ENCODE assay signal across 8 cellular contexts in the genomic region with DNA sequence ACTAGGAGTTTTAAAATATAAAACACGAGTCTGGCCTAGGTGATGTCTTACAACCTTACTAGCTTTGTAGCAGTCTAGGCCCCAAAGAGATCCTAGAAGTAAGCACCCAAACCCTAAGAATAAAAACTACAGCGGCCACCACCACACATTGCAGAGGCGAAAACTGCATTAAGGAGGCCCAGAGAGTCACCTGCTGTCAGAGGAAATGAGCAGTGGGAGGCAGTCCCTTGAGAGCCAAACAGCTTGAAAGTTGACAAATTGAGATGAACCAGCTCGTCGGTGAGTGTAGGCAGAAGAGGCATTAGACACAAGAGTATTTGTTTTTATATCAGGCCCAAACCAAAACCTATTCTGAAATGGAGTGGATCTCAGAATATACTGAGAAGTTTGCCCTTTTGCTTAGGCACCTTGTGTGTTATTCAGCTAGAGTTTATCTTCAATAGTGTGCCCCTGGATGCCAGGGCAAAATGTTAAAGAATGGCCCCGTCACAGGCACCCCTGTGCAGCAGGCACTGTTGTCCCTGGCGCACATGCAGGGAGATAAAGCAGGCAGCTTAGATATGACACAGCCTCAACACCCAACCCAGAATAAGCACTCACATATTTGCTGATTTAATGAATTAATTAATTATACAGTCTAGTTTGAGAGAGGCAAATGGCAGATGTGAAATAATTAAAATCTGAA. TPM values are rescaled to one million over a fixed set of nuclear protein-coding genes. Genes with fewer than 3 reads are reported as not detected.
DNase-seq lines count a peak whose midpoint lies in the region; ATAC-seq and TF ChIP-seq lines count a peak whose summit lies in the region.

No MANE protein-coding gene starts in this region.

- BruUV-seq in mammary epithelial cell (replicated peaks; lab: Mats Ljungman, UMichigan) (no TSS peak), PC-3 (replicated peaks; lab: Mats Ljungman, UMichigan) (no TSS peak)

- H3K4me3 ChIP-seq in mammary epithelial cell (replicated peaks in 1 of 3; ENCODE audit: insufficient read depth in 1 of 3, low read depth in 2 of 3, low read length in 3 of 3), result no peak overlapping the region
- no peak overlapping the region for H3K4me3 ChIP-seq in brain microvascular endothelial cell (ENCODE audit: low read depth, low read length)
- H3K4me3 ChIP-seq in PC-3 (ENCODE audit: low read length), result no peak overlapping the region

- H3K9me3 Mint-ChIP-seq in osteocyte (ENCODE audit: unreplicated experiment), result peaks cover 10% of the 10 kb centered on the region
- H3K9me3 Mint-ChIP-seq in activated naive CD4-positive, alpha-beta T cell treated with anti-CD3 and anti-CD28 coated beads, Interleukin-2, amount 50 U/mL, for 72 hours, result peaks cover 6 to 13% of the 10 kb centered on the region in 2 donors

- peak overlapping the region; percentile 48 for H3K27ac Mint-ChIP-seq in osteocyte (ENCODE audit: unreplicated experiment)
- H3K27ac Mint-ChIP-seq in activated naive CD4-positive, alpha-beta T cell treated with anti-CD3 and anti-CD28 coated beads, Interleukin-2, amount 50 U/mL, for 72 hours, result peak overlapping the region in 1 of 2 donors; percentile 83

- no peak for TF ChIP-seq CTCF in GM13976 (IDR thresholded peaks at IDR 0.05; ENCODE audit: borderline replicate concordance, control extremely low read depth, extremely low read depth, insufficient read depth, missing control alignments)
- no peak for TF ChIP-seq CTCF in mammary epithelial cell (conservative IDR thresholded peaks at IDR 0.05 in 1 of 2, IDR thresholded peaks at IDR 0.05 in 1 of 2; ENCODE audit: extremely low read depth in 1 of 2, insufficient read depth in 1 of 2, low read depth in 1 of 2, low read length in 2 of 2)
- no peak for TF ChIP-seq CTCF in osteocyte (IDR thresholded peaks at IDR 0.05)
- no peak for TF ChIP-seq CTCF in brain microvascular endothelial cell (IDR thresholded peaks at IDR 0.05; ENCODE audit: low read depth, low read length, missing control alignments)
- no peak for TF ChIP-seq CTCF in PC-3 (conservative IDR thresholded peaks at IDR 0.05; ENCODE audit: low read depth, low read length)

- H3K36me3 ChIP-seq in mammary epithelial cell (ENCODE audit: insufficient read depth, low read length), result no peaks in the 10 kb centered on the region
- no peaks in the 10 kb centered on the region for H3K36me3 ChIP-seq in brain microvascular endothelial cell (replicated peaks)
- peaks cover 16% of the 10 kb centered on the region; the same call in 1 of the 2 replicates for H3K36me3 ChIP-seq in PC-3 (ENCODE audit: low read depth, low read length)

- 88% methylated on average over 4 of the region's 7 CpGs for WGBS in mammary epithelial cell (ENCODE audit: low coverage, missing lambda C conversion rate)

- peak overlapping the region; percentile 99 for H2AFZ ChIP-seq in mammary epithelial cell (ENCODE audit: low read depth, low read length)
- no peak overlapping the region for H2AFZ ChIP-seq in PC-3 (ENCODE audit: low read length)

- H4K20me1 ChIP-seq in mammary epithelial cell (ENCODE audit: insufficient read depth, low read length) (no peaks in the 10 kb centered on the region), PC-3 (ENCODE audit: low read length) (no peaks in the 10 kb centered on the region)

- no peaks in the 10 kb centered on the region for H3K79me2 ChIP-seq in mammary epithelial cell (ENCODE audit: insufficient read depth, low read length)
- H3K79me2 ChIP-seq in PC-3 (ENCODE audit: low read length), result no peaks in the 10 kb centered on the region

- H3K36me3 Mint-ChIP-seq in osteocyte (ENCODE audit: unreplicated experiment), result peaks cover 10% of the 10 kb centered on the region
- peaks cover 6 to 12% of the 10 kb centered on the region in 2 donors for H3K36me3 Mint-ChIP-seq in activated naive CD4-positive, alpha-beta T cell treated with anti-CD3 and anti-CD28 coated beads, Interleukin-2, amount 50 U/mL, for 72 hours

- no peaks in the 10 kb centered on the region for H3K9me2 ChIP-seq in PC-3 (replicated peaks; ENCODE audit: low read length)

- no peaks in the 10 kb centered on the region for H3K27me3 Mint-ChIP-seq in osteocyte (ENCODE audit: unreplicated experiment)

- H3K4me2 ChIP-seq in mammary epithelial cell (ENCODE audit: insufficient read depth, low read depth, low read length) (no peak overlapping the region), PC-3 (ENCODE audit: low read length) (no peak overlapping the region)

- in situ Hi-C loops in GM13976 (cut with MboI; ENCODE audit: low sequenced_read_pairs, unreplicated experiment), result no loop called here
- in situ Hi-C loops in mammary epithelial cell (cut with MboI; ENCODE audit: low sequenced_read_pairs in 2 of 2), result no loop called here
- in situ Hi-C loops in brain microvascular endothelial cell (cut with HindIII; ENCODE audit: low pct_ligation_motif_present, low sequenced_read_pairs), result no loop called here

- H3K9me3 ChIP-seq in mammary epithelial cell (replicated peaks; ENCODE audit: insufficient read depth, low read length), result peaks cover 3% of the 10 kb centered on the region
- peaks cover 17% of the 10 kb centered on the region for H3K9me3 ChIP-seq in PC-3 (ENCODE audit: low read length)

- intact Hi-C loops in mammary epithelial cell (cut with micrococcal nuclease) (loop anchor here (1.0 to 5.0 kb wide), 2 partner anchors 58 to 141 kb away; partner anchors contain the start of gene TTC7B), PC-3 (cut with micrococcal nuclease) (loop anchor here (5.0 kb wide), 3 partner anchors 68 to 143 kb away; no protein-coding TSS in a partner anchor)

- H3K4me3 Mint-ChIP-seq in osteocyte (ENCODE audit: unreplicated experiment), result no peak overlapping the region

- POLR2A ChIA-PET in PC-3 (lab: Charles Lee; ENCODE audit: unreplicated experiment), result interaction anchor here (1.6 kb wide), 1 partner anchor 56 kb away, joined by 15 read pairs; the partner anchor contains the start of gene TTC7B

- no peaks in the 10 kb centered on the region for H3F3A ChIP-seq in PC-3 (ENCODE audit: low read length, unreplicated experiment)

- dilution Hi-C loops in mammary epithelial cell (cut with HindIII; ENCODE audit: low sequenced_read_pairs), result no loop called here

- H3K4me1 ChIP-seq in mammary epithelial cell (ENCODE audit: insufficient read depth, low read length) (peaks cover 7% of the 10 kb centered on the region), PC-3 (ENCODE audit: insufficient read depth, low read length) (peaks cover 12% of the 10 kb centered on the region)

- ATAC-seq in HG03135 (IDR thresholded peaks at IDR 0.05; ENCODE audit: unreplicated experiment), result peak; percentile 38
- no peak for ATAC-seq in activated naive CD4-positive, alpha-beta T cell treated with anti-CD3 and anti-CD28 coated beads, Interleukin-2, amount 50 U/mL, for 72 hours
- no peak for ATAC-seq in PC-3

- H3K9ac ChIP-seq in mammary epithelial cell (ENCODE audit: insufficient read depth, low read length) (no peak overlapping the region), PC-3 (ENCODE audit: low read length) (no peak overlapping the region)

- no peaks in the 10 kb centered on the region for H3K27me3 ChIP-seq in mammary epithelial cell (ENCODE audit: insufficient read depth, low read length)
- H3K27me3 ChIP-seq in brain microvascular endothelial cell (replicated peaks), result no peaks in the 10 kb centered on the region
- no peaks in the 10 kb centered on the region for H3K27me3 ChIP-seq in PC-3 (ENCODE audit: low read length)

- H3K27ac ChIP-seq in mammary epithelial cell (ENCODE audit: insufficient read depth, low read depth, low read length) (no peak overlapping the region), brain microvascular endothelial cell (no peak overlapping the region), PC-3 (ENCODE audit: low read length) (no peak overlapping the region)

- peaks cover 5% of the 10 kb centered on the region for H3K4me1 Mint-ChIP-seq in osteocyte (ENCODE audit: unreplicated experiment)

- DNase-seq in GM13976 (ENCODE audit: low spot score) (peak; percentile 60), mammary epithelial cell (no peak), osteocyte (ENCODE audit: extremely low spot score, unreplicated experiment) (peak; percentile 54), brain microvascular endothelial cell (no peak), NCI-H2081 treated with DMSO at 0.1 percent for 48 hours (lab: John Stamatoyannopoulos, UW) (no peak), PC-3 (no peak)
- DNase-seq in activated naive CD4-positive, alpha-beta T cell treated with anti-CD3 and anti-CD28 coated beads, Interleukin-2, amount 50 U/mL, for 72 hours (ENCODE audit: low spot score in 2 of 2), result no peak

- CTCF ChIA-PET in mammary epithelial cell (lab: Charles Lee; ENCODE audit: low non-redundant PET) (interaction anchor here (0.6 to 0.7 kb wide), 2 partner anchors 10 to 64 kb away, joined by 4 to 5 read pairs; no protein-coding TSS in a partner anchor), PC-3 (lab: Charles Lee) (interaction anchor here (0.6 to 2.2 kb wide), 3 partner anchors 36 to 56 kb away, joined by 3 to 11 read pairs (median 7); partner anchors contain the start of gene TTC7B)

RNA-seq across cellular contexts. Expression of gene TTC7B, which starts 56.7 kb away (rescaled TPM):
- 10 to 100 TPM; 15.2 to 29.3 TPM for total RNA-seq in mammary epithelial cell
- 23.0 TPM for polyA plus RNA-seq in mammary epithelial cell
- polyA minus RNA-seq in mammary epithelial cell, result 119 TPM
- 43.2 and 44.7 TPM in 2 replicates for total RNA-seq in osteocyte
- total RNA-seq in activated naive CD4-positive, alpha-beta T cell treated with anti-CD3 and anti-CD28 coated beads, Interleukin-2, amount 50 U/mL, for 72 hours, result 1 to 10 TPM; 7.2 to 9.1 TPM
- total RNA-seq in PC-3 (2014; rRNA removed), result 43.2 and 45.6 TPM in 2 replicates

Comparison
In these comparisons a context has a peak if more than half of its experiments do, and no peak if none do; other contexts are left out.
1. DNase-seq: peak in GM13976 (single experiment) and osteocyte (single experiment); none in mammary epithelial cell (single experiment), brain microvascular endothelial cell (single experiment), NCI-H2081 treated with DMSO at 0.1 percent for 48 hours (single experiment), activated naive CD4-positive, alpha-beta T cell treated with anti-CD3 and anti-CD28 coated beads, Interleukin-2, amount 50 U/mL, for 72 hours (0 of 2) and PC-3 (single experiment).